Comparison of ENCODE assay signal across 1 cellular context in the genomic region with DNA sequence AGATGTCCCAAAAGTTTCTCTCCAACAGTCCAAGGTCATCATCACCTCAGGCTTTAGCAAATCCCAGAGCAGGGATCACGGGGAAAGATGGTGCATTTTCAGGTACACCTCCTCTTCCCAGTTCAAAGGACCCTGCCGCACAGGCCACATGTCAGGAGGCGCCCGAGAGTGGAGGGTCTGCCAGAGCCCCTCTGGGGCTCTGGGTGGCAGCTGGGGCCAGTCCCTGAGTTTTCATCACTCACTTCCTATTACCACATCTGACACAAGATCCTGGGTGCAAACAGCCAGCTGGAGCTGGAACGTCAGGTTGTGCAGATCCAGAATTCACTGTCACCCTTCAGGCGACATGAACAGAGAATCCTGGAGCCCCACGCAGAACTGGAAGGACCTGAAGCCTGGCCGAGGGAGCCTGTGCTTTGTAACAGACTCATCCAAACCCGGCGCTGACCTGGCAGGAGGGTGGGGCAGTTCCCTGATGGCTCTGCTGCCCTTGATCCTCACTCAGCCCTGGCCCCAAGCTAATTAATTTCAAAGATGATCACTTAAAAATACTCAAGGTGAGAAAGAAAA.
TF ChIP-seq lines count a peak whose summit lies in the region.

No MANE protein-coding gene starts in this region.

TF ChIP-seq in GM23338, 12 proteins besides CTCF, POLR2A, EP300 and RAD21:
- TF ChIP-seq, protein P1, sequence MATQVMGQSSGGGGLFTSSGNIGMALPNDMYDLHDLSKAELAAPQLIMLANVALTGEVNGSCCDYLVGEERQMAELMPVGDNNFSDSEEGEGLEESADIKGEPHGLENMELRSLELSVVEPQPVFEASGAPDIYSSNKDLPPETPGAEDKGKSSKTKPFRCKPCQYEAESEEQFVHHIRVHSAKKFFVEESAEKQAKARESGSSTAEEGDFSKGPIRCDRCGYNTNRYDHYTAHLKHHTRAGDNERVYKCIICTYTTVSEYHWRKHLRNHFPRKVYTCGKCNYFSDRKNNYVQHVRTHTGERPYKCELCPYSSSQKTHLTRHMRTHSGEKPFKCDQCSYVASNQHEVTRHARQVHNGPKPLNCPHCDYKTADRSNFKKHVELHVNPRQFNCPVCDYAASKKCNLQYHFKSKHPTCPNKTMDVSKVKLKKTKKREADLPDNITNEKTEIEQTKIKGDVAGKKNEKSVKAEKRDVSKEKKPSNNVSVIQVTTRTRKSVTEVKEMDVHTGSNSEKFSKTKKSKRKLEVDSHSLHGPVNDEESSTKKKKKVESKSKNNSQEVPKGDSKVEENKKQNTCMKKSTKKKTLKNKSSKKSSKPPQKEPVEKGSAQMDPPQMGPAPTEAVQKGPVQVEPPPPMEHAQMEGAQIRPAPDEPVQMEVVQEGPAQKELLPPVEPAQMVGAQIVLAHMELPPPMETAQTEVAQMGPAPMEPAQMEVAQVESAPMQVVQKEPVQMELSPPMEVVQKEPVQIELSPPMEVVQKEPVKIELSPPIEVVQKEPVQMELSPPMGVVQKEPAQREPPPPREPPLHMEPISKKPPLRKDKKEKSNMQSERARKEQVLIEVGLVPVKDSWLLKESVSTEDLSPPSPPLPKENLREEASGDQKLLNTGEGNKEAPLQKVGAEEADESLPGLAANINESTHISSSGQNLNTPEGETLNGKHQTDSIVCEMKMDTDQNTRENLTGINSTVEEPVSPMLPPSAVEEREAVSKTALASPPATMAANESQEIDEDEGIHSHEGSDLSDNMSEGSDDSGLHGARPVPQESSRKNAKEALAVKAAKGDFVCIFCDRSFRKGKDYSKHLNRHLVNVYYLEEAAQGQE (IDR thresholded peaks at IDR 0.05; ENCODE audit: unreplicated experiment) = no peak
